9 cellular contexts compared by ENCODE assay signal in the genomic region with DNA sequence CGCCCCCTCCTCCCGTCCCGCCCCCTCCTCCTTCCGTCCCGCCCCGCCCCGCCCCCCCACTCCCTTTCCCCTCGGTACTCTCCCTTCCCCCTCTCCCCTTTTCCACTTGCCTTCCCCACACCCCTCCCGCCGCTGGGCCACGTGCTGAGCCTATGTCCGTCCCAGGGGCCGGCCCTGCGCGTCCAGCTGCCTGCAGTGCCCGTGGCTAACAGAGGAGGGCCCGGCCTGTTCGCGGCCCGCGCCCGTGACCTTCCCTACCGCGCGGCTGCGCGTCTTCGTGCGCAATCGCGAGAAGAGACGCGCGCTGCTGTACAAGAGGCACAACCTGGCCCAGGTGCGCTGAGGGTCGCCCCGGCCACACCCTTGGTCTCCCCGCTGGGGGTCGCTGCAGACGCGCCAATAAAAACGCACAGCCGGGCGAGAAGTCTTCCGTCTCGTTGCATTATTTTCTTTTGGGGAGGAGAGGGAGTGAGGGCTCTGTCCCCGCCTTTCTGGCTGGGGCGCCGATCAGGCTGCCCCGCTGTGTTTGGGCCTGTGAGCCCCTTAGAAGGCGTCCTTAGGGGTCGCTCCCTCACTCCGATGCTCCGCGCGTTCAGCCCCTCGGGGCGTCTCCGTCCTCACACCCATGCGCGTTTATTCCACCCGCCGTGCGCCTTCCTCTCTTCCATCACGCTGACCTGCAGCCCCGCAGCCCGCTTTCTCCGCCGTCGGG. TPM values are rescaled to one million over a fixed set of nuclear protein-coding genes. Genes with fewer than 3 reads are reported as not detected.
A peak's percentile ranks its signal among the peaks of the same experiment; 100 is the strongest.
DNase-seq lines count a peak whose midpoint lies in the region; ATAC-seq, FAIRE-seq and TF ChIP-seq lines count a peak whose summit lies in the region.
"Had no signal": no experiment of that assay in that cellular context is flagged by ENCODE, and none has a peak within 500 bp of the region (broad histone marks: within the 10 kb centered on the region; RNA-seq: fewer than 3 reads in every experiment).

No MANE protein-coding gene starts in this region.

- H3K9ac ChIP-seq in endothelial cell of umbilical vein (replicated peaks; ENCODE audit: extremely low read depth, insufficient read depth, low read length), result peak overlapping the region; percentile 27

- H3K27me3 ChIP-seq in endothelial cell of umbilical vein (ENCODE audit: control insufficient read depth in 2 of 2, insufficient read depth in 2 of 2, low read length in 2 of 2), result peaks cover 9 to 10% of the 10 kb centered on the region in 2 experiments

- H3K27ac ChIP-seq in endothelial cell of umbilical vein (ENCODE audit: insufficient read depth, low read depth, low read length), result no peak overlapping the region

- dilution Hi-C loops in endothelial cell of umbilical vein (cut with MboI; ENCODE audit: extremely low pct_ligation_motif_present, low sequenced_read_pairs), result no loop called here

- no TSS peak for BruUV-seq in endothelial cell of umbilical vein (replicated peaks; lab: Mats Ljungman, UMichigan)

- ATAC-seq in GM18520 (IDR thresholded peaks at IDR 0.05; ENCODE audit: unreplicated experiment) (no peak), GM19397 (IDR thresholded peaks at IDR 0.05; ENCODE audit: unreplicated experiment) (no peak)

- H3K36me3 Mint-ChIP-seq in mesothelial cell of epicardium, result no peaks in the 10 kb centered on the region

- DNase-seq in GM12891 (ENCODE audit: insufficient read length, low spot score) (peak; percentile 69), NCI-H460 (ENCODE audit: extremely low read depth, low read depth) (peak; percentile 49), endothelial cell of umbilical vein (ENCODE audit: low read depth, low spot score) (peak; percentile 36), mesothelial cell of epicardium (ENCODE audit: low spot score in 2 of 2, unreplicated experiment in 2 of 2) (peak; percentile 74 to 87)
- DNase-seq in activated CD8-positive, alpha-beta memory T cell treated with anti-CD3 and anti-CD28 coated beads, Interleukin-2, amount 50 U/mL, for 24 hours (ENCODE audit: extremely low read depth), result peak; percentile 5
- peak; percentile 16 for DNase-seq in stimulated activated CD8-positive, alpha-beta memory T cell treated with anti-CD3 and anti-CD28 coated beads, Interleukin-15, amount 100 ng/mL, for 24 hours (ENCODE audit: low read depth)

- H3K4me3 Mint-ChIP-seq in mesothelial cell of epicardium, result peak overlapping the region; percentile 83

- peak overlapping the region; percentile 69 for H3K27ac Mint-ChIP-seq in mesothelial cell of epicardium

- no peaks in the 10 kb centered on the region for H3K36me3 ChIP-seq in endothelial cell of umbilical vein (ENCODE audit: control insufficient read depth in 2 of 2, extremely low read depth in 1 of 2, insufficient read depth in 2 of 2, low read length in 2 of 2)

- peak overlapping the region; percentile 75 for H3K4me2 ChIP-seq in endothelial cell of umbilical vein (ENCODE audit: insufficient read depth, low read length)

- POLR2A ChIA-PET in endothelial cell of umbilical vein (lab: Charles Lee), result no interaction called here

- TF ChIP-seq CTCF in endothelial cell of umbilical vein (IDR thresholded peaks at IDR 0.05; ENCODE audit: extremely low read depth in 1 of 2, insufficient read depth in 1 of 2, low read depth in 1 of 2, low read length in 2 of 2) (peak; percentile 47 to 56), mesothelial cell of epicardium (IDR thresholded peaks at IDR 0.05; ENCODE audit: unreplicated experiment) (peak; percentile 76)

- CTCF ChIA-PET in endothelial cell of umbilical vein (lab: Charles Lee), result interaction anchor here (1.0 kb wide), 3 partner anchors 11 to 103 kb away, joined by 3 to 4 read pairs (median 4); no protein-coding TSS in a partner anchor

- peaks cover 5% of the 10 kb centered on the region for H3K4me1 ChIP-seq in endothelial cell of umbilical vein (ENCODE audit: control insufficient read depth, extremely low read depth, insufficient read depth, low read length)

- no peaks in the 10 kb centered on the region for H3K9me1 ChIP-seq in endothelial cell of umbilical vein (replicated peaks; ENCODE audit: control insufficient read depth, extremely low read depth, insufficient read depth, low read length)

- no peaks in the 10 kb centered on the region for H3K9me3 ChIP-seq in endothelial cell of umbilical vein (replicated peaks; ENCODE audit: control insufficient read depth, insufficient read depth, low read length)

- no peak for TF ChIP-seq POLR2A in GM12891 (IDR thresholded peaks at IDR 0.05; ENCODE audit: low read depth, low read length)
- no peak for TF ChIP-seq POLR2A in endothelial cell of umbilical vein (IDR thresholded peaks at IDR 0.05; ENCODE audit: low read depth, low read length)

- FAIRE-seq in GM12891 (lab: Jason Lieb, UNC) (no peak), endothelial cell of umbilical vein (lab: Jason Lieb, UNC) (no peak)

- H3K4me1 Mint-ChIP-seq in mesothelial cell of epicardium, result peaks cover 22% of the 10 kb centered on the region

- intact Hi-C loops in endothelial cell of umbilical vein (cut with micrococcal nuclease), result loop anchor here (2.0 kb wide), 1 partner anchor 136 kb away; no protein-coding TSS in a partner anchor

- no peaks in the 10 kb centered on the region for H3K9me3 Mint-ChIP-seq in mesothelial cell of epicardium

- H2AFZ ChIP-seq in endothelial cell of umbilical vein (ENCODE audit: low read depth, low read length), result peak overlapping the region; percentile 33

- no peaks in the 10 kb centered on the region for H3K27me3 Mint-ChIP-seq in mesothelial cell of epicardium (ENCODE audit: low read depth)

- H3K4me3 ChIP-seq in endothelial cell of umbilical vein (replicated peaks in 1 of 3; ENCODE audit: insufficient read depth in 1 of 3, low read depth in 1 of 3, low read length in 3 of 3), result peak overlapping the region in 2 of 3 experiments; percentile 29 to 41

- H3K79me2 ChIP-seq in endothelial cell of umbilical vein (ENCODE audit: control insufficient read depth, insufficient read depth, low read length), result no peaks in the 10 kb centered on the region

- no peaks in the 10 kb centered on the region for H4K20me1 ChIP-seq in endothelial cell of umbilical vein (replicated peaks; ENCODE audit: control insufficient read depth, extremely low read depth, insufficient read depth, low read length)

TF ChIP-seq in GM12891, 5 proteins besides CTCF, POLR2A, EP300 and RAD21:
- TF ChIP-seq TAF1 (IDR thresholded peaks at IDR 0.05; ENCODE audit: low read depth, low read length) (no peak), SPI1 (IDR thresholded peaks at IDR 0.05; ENCODE audit: low read depth, low read length) (no peak), PAX5 (IDR thresholded peaks at IDR 0.05; ENCODE audit: insufficient read depth, low read length, severe bottlenecking) (no peak), POLR2AphosphoS5 (IDR thresholded peaks at IDR 0.05; ENCODE audit: low read depth, low read length) (no peak), POU2F2 (IDR thresholded peaks at IDR 0.05; ENCODE audit: low read depth, low read length) (no peak)

TF ChIP-seq in endothelial cell of umbilical vein, 7 proteins besides CTCF, POLR2A, EP300 and RAD21:
- TF ChIP-seq, protein P1, sequence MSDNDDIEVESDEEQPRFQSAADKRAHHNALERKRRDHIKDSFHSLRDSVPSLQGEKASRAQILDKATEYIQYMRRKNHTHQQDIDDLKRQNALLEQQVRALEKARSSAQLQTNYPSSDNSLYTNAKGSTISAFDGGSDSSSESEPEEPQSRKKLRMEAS (IDR thresholded peaks at IDR 0.05; ENCODE audit: insufficient read depth, insufficient read length), result peak; percentile 37
- no peak for TF ChIP-seq POLR2AphosphoS5 (IDR thresholded peaks at IDR 0.05; ENCODE audit: insufficient read depth, low read depth, low read length)
TF ChIP-seq in endothelial cell of umbilical vein: peak in this region for 1.

RNA-seq across cellular contexts. Expression of a gene that starts 28.0 kb away (rescaled TPM):
- 12.6 TPM for polyA plus RNA-seq in GM12891 (2012; ENCODE audit: low read depth, missing spikeins)
- 30.2 and 33.7 TPM in 2 replicates for total RNA-seq in NCI-H460 (2014; rRNA removed; shearing (Covaris generic))
- 93.8 and 104 TPM in 2 replicates for polyA plus RNA-seq in NCI-H460 (2014; cell fraction: nucleus; rRNA removed)
- total RNA-seq in endothelial cell of umbilical vein (25.2 and 28.8 TPM in 2 replicates), mesothelial cell of epicardium (39.7 to 40.4 TPM (median 40.2 TPM) in 3 replicates)
- polyA plus RNA-seq in endothelial cell of umbilical vein, result 11.5 and 11.7 TPM in 2 replicates
- polyA plus RNA-seq in endothelial cell of umbilical vein (2011; cell fraction: cytosol; rRNA removed), result 6.5 and 9.0 TPM in 2 replicates
- 24.3 and 26.2 TPM in 2 replicates for polyA plus RNA-seq in endothelial cell of umbilical vein (2011; cell fraction: nucleus; rRNA removed)
- 9.5 and 10.3 TPM in 2 replicates for polyA plus RNA-seq in endothelial cell of umbilical vein (2012)
- polyA minus RNA-seq in endothelial cell of umbilical vein, result 13.9 and 14.6 TPM in 2 replicates
- 12.6 TPM for polyA minus RNA-seq in endothelial cell of umbilical vein (2011; cell fraction: cytosol; rRNA and poly(A)+ RNA removed)
- polyA minus RNA-seq in endothelial cell of umbilical vein (2011; cell fraction: nucleus; rRNA and poly(A)+ RNA removed), result 14.3 and 17.3 TPM in 2 replicates

RNA-seq across cellular contexts. Expression of a gene that starts 38.1 kb away (rescaled TPM):
- polyA plus RNA-seq in GM12891 (2012; ENCODE audit: low read depth, missing spikeins), result 0.26 TPM
- not detected in 2 replicates for total RNA-seq in NCI-H460 (2014; rRNA removed; shearing (Covaris generic))
- 0.31 TPM in 1 of 2 replicates, not detected in the other for polyA plus RNA-seq in NCI-H460 (2014; cell fraction: nucleus; rRNA removed)
- not detected in 2 replicates for total RNA-seq in endothelial cell of umbilical vein
- polyA plus RNA-seq in endothelial cell of umbilical vein, result not detected in 2 replicates
- not detected in 2 replicates for polyA plus RNA-seq in endothelial cell of umbilical vein (2011; cell fraction: cytosol; rRNA removed)
- not detected in 2 replicates for polyA plus RNA-seq in endothelial cell of umbilical vein (2011; cell fraction: nucleus; rRNA removed)
- 0.09 and 0.14 TPM in 2 replicates for polyA plus RNA-seq in endothelial cell of umbilical vein (2012)
- not detected in 2 replicates for polyA minus RNA-seq in endothelial cell of umbilical vein
- polyA minus RNA-seq in endothelial cell of umbilical vein (2011; cell fraction: cytosol; rRNA and poly(A)+ RNA removed), result not detected
- not detected in 2 replicates for polyA minus RNA-seq in endothelial cell of umbilical vein (2011; cell fraction: nucleus; rRNA and poly(A)+ RNA removed)
- 28.2 to 30.6 TPM (median 28.8 TPM) in 3 replicates for total RNA-seq in mesothelial cell of epicardium
- total RNA-seq: glomerular endothelial cell had no signal

Comparison
In these comparisons a context has a peak if more than half of its experiments do, and no peak if none do; other contexts are left out.
1. DNase-seq: peak in every context shown above with its lines; median percentile 80 in mesothelial cell of epicardium; 69 in GM12891; 49 in NCI-H460; 36 in endothelial cell of umbilical vein; 16 in stimulated activated CD8-positive, alpha-beta memory T cell treated with anti-CD3 and anti-CD28 coated beads, Interleukin-15, amount 100 ng/mL, for 24 hours; 5 in activated CD8-positive, alpha-beta memory T cell treated with anti-CD3 and anti-CD28 coated beads, Interleukin-2, amount 50 U/mL, for 24 hours.
2. RNA of a gene that starts 38.1 kb away (total RNA-seq): 28.2 to 30.6 TPM in mesothelial cell of epicardium; not detected in NCI-H460 and not detected in endothelial cell of umbilical vein; every median in the first group is over 10 times any median in the second.